ENCODE assay signal across 9 cellular contexts in genomic region chr9:109499631-109500120, GRCh38. TPM values are rescaled to one million over a fixed set of nuclear protein-coding genes. Genes with fewer than 3 reads are reported as not detected.
DNase-seq lines count a peak whose midpoint lies in the region; ATAC-seq and TF ChIP-seq lines count a peak whose summit lies in the region.
"Had no signal": no experiment of that assay in that cellular context is flagged by ENCODE, and none has a peak within 500 bp of the region (broad histone marks: within the 10 kb centered on the region; RNA-seq: fewer than 3 reads in every experiment).

No MANE protein-coding gene starts in this region.

- H3K27me3 Mint-ChIP-seq in natural killer cell treated with Interleukin-12 subunit alpha and Interleukin-12 subunit beta and Interleukin-15 and Interleukin-18, amount 100 ng/mL, for 72 hours: peaks cover 33 to 46% of the 10 kb centered on the region in 2 donors

- H3K4me1 Mint-ChIP-seq in natural killer cell treated with Interleukin-12 subunit alpha and Interleukin-12 subunit beta and Interleukin-15 and Interleukin-18, amount 100 ng/mL, for 72 hours (ENCODE audit: low read depth in 2 of 2): peaks cover 0 to 6% of the 10 kb centered on the region in 2 donors

- H3K27ac Mint-ChIP-seq in natural killer cell treated with Interleukin-12 subunit alpha and Interleukin-12 subunit beta and Interleukin-15 and Interleukin-18, amount 100 ng/mL, for 72 hours: no peak overlapping the region
- H3K27ac Mint-ChIP-seq: stimulated activated naive CD8-positive, alpha-beta T cell treated with anti-CD3 and anti-CD28 coated beads, Interleukin-15, Interleukin-2, amounts not matched to agents 100 ng/mL and 50 ng/mL, for 24 hours had no signal

- TF ChIP-seq CTCF in astrocyte of the spinal cord (IDR thresholded peaks at IDR 0.05; ENCODE audit: low read depth, low read length) (no peak), testis (IDR thresholded peaks at IDR 0.05) (no peak)

- H3K27ac ChIP-seq in HUES48 (ENCODE audit: low read depth, low read length): no peak overlapping the region
- H3K27ac ChIP-seq in testis: no peak overlapping the region

- H3K36me3 Mint-ChIP-seq in natural killer cell treated with Interleukin-12 subunit alpha and Interleukin-12 subunit beta and Interleukin-15 and Interleukin-18, amount 100 ng/mL, for 72 hours: peaks cover 8% of the 10 kb centered on the region

- in situ Hi-C loops in astrocyte of the spinal cord (cut with HindIII; ENCODE audit: low sequenced_read_pairs): no loop called here

- intact Hi-C loops in testis (cut with DNase I; ENCODE audit: low total_unique reads): loop anchor here (10.0 kb wide), 1 partner anchor 435 kb away; no protein-coding TSS in a partner anchor

- H3K9ac ChIP-seq in HUES48 (ENCODE audit: low read depth, low read length): no peak overlapping the region

- whole genome bisulfite sequencing in testis, 2 donors: 1 to 3% methylated on average over 12 to 45 of the region's 48 CpGs

- no peak for TF ChIP-seq POLR2A in testis (IDR thresholded peaks at IDR 0.05)

- no peak for ATAC-seq in natural killer cell treated with Interleukin-12 subunit alpha and Interleukin-12 subunit beta and Interleukin-15 and Interleukin-18, amount 100 ng/mL, for 72 hours
- ATAC-seq in GM18867 (IDR thresholded peaks at IDR 0.05; ENCODE audit: unreplicated experiment): no peak

- no peak for DNase-seq in astrocyte of the spinal cord (ENCODE audit: low read depth, low spot score)
- DNase-seq in iPS-NIHi11 (ENCODE audit: low spot score): peak; percentile 81
- DNase-seq in testis: peak; percentile 62
- DNase-seq in natural killer cell treated with Interleukin-12 subunit alpha and Interleukin-12 subunit beta and Interleukin-15 and Interleukin-18, amount 100 ng/mL, for 72 hours (ENCODE audit: low spot score): no peak
- no peak for DNase-seq in inferior parietal cortex (ENCODE audit: extremely low spot score)
- DNase-seq in central memory CD4-positive, alpha-beta T cell: no peak

- H3K4me3 ChIP-seq in HUES48 (ENCODE audit: low read depth, low read length): peak overlapping the region; percentile 58
- H3K4me3 ChIP-seq in astrocyte of the spinal cord (ENCODE audit: low read depth, low read length): peak overlapping the region; percentile 32
- H3K4me3 ChIP-seq in testis: peak overlapping the region; percentile 23 to 32

- no peak overlapping the region for H3K4me3 Mint-ChIP-seq in natural killer cell treated with Interleukin-12 subunit alpha and Interleukin-12 subunit beta and Interleukin-15 and Interleukin-18, amount 100 ng/mL, for 72 hours
- H3K4me3 Mint-ChIP-seq: stimulated activated naive CD8-positive, alpha-beta T cell treated with anti-CD3 and anti-CD28 coated beads, Interleukin-15, Interleukin-2, amounts not matched to agents 100 ng/mL and 50 ng/mL, for 24 hours had no signal

- no peaks in the 10 kb centered on the region for H3K9me3 Mint-ChIP-seq in natural killer cell treated with Interleukin-12 subunit alpha and Interleukin-12 subunit beta and Interleukin-15 and Interleukin-18, amount 100 ng/mL, for 72 hours
- H3K9me3 Mint-ChIP-seq: stimulated activated naive CD8-positive, alpha-beta T cell treated with anti-CD3 and anti-CD28 coated beads, Interleukin-15, Interleukin-2, amounts not matched to agents 100 ng/mL and 50 ng/mL, for 24 hours had no signal

- H3K27me3 ChIP-seq in HUES48 (ENCODE audit: control insufficient read depth, insufficient read depth, low read length): peaks cover 80% of the 10 kb centered on the region
- no peaks in the 10 kb centered on the region for H3K27me3 ChIP-seq in testis

- H3K36me3 ChIP-seq in HUES48 (ENCODE audit: control insufficient read depth, insufficient read depth, low read length) (no peaks in the 10 kb centered on the region), testis (ENCODE audit: low read depth, missing control alignments) (no peaks in the 10 kb centered on the region)

- H3K9me3 ChIP-seq in HUES48 (ENCODE audit: control insufficient read depth, insufficient read depth, low read length) (no peaks in the 10 kb centered on the region), testis (no peaks in the 10 kb centered on the region)

- H3K4me1 ChIP-seq in HUES48 (ENCODE audit: control insufficient read depth, insufficient read depth, low read length) (peaks cover 6% of the 10 kb centered on the region), testis (no peaks in the 10 kb centered on the region)

RNA-seq across cellular contexts. Expression of gene PTPN3, which starts 1.6 kb away (rescaled TPM):
- 1 to 10 TPM; 7.0 to 8.1 TPM for total RNA-seq in testis
- polyA plus RNA-seq in testis (ENCODE audit: insufficient read depth, low read depth, low replicate concordance): 6.6 TPM
- under 1 TPM; 0.12 to 0.81 TPM for total RNA-seq in natural killer cell treated with Interleukin-12 subunit alpha and Interleukin-12 subunit beta and Interleukin-15 and Interleukin-18, amount 100 ng/mL, for 72 hours

Comparison
In these comparisons a context has a peak if more than half of its experiments do, and no peak if none do; other contexts are left out.
1. DNase-seq: peak in iPS-NIHi11 (single experiment) and testis (single experiment); none in astrocyte of the spinal cord (single experiment), natural killer cell treated with Interleukin-12 subunit alpha and Interleukin-12 subunit beta and Interleukin-15 and Interleukin-18, amount 100 ng/mL, for 72 hours (single experiment), inferior parietal cortex (single experiment) and central memory CD4-positive, alpha-beta T cell (single experiment).
2. RNA of gene PTPN3, which starts 1.6 kb away (total RNA-seq): 7.0 to 8.1 TPM in testis; 0.12 to 0.81 TPM in natural killer cell treated with Interleukin-12 subunit alpha and Interleukin-12 subunit beta and Interleukin-15 and Interleukin-18, amount 100 ng/mL, for 72 hours; every median in the first group is over 4 times any median in the second.
3. Peak in every context shown above with its lines, with median percentiles within 50 percentile points of each other: H3K4me3 ChIP-seq.